9 cellular contexts compared by ENCODE assay signal in genomic region chr2:203683932-203684556, GRCh38. TPM values are rescaled to one million over a fixed set of nuclear protein-coding genes. Genes with fewer than 3 reads are reported as not detected.
DNase-seq lines count a peak whose midpoint lies in the region; ATAC-seq and TF ChIP-seq lines count a peak whose summit lies in the region.
"Had no signal": no experiment of that assay in that cellular context is flagged by ENCODE, and none has a peak within 500 bp of the region (broad histone marks: within the 10 kb centered on the region; RNA-seq: fewer than 3 reads in every experiment).

No MANE protein-coding gene starts in this region.

- no peaks in the 10 kb centered on the region for H3K36me3 Mint-ChIP-seq in nephron (ENCODE audit: low read depth)
- no peaks in the 10 kb centered on the region for H3K36me3 Mint-ChIP-seq in progenitor cell of endocrine pancreas (ENCODE audit: insufficient read depth)
- H3K36me3 Mint-ChIP-seq: IgD-negative memory B cell had no signal

- peak overlapping the region in 2 of 3 experiments; percentile 38 to 53 for H3K27ac Mint-ChIP-seq in nephron
- no peak overlapping the region for H3K27ac Mint-ChIP-seq in progenitor cell of endocrine pancreas
- H3K27ac Mint-ChIP-seq: IgD-negative memory B cell had no signal

- H3K9me3 Mint-ChIP-seq in nephron (no peaks in the 10 kb centered on the region), progenitor cell of endocrine pancreas (ENCODE audit: low read depth) (no peaks in the 10 kb centered on the region)

- H3K4me1 Mint-ChIP-seq in nephron (peaks cover 74% of the 10 kb centered on the region), progenitor cell of endocrine pancreas (ENCODE audit: low read depth) (peaks cover 8% of the 10 kb centered on the region)

- peak overlapping the region; percentile 81 to 91 for H3K27ac ChIP-seq in breast epithelium

- no peak overlapping the region for H3K4me3 Mint-ChIP-seq in nephron
- no peak overlapping the region for H3K4me3 Mint-ChIP-seq in progenitor cell of endocrine pancreas (ENCODE audit: low read depth)
- H3K4me3 Mint-ChIP-seq: IgD-negative memory B cell had no signal

- TF ChIP-seq POLR2A in breast epithelium (IDR thresholded peaks at IDR 0.05), result no peak

- peak; percentile 62 for ATAC-seq in GM19438 (IDR thresholded peaks at IDR 0.05; ENCODE audit: low read depth, unreplicated experiment)
- ATAC-seq in HG03439 (IDR thresholded peaks at IDR 0.05; ENCODE audit: unreplicated experiment), result peak; percentile 75

- H3K4me3 ChIP-seq in breast epithelium, result no peak overlapping the region

- H3K27me3 Mint-ChIP-seq in nephron (ENCODE audit: low read depth) (no peaks in the 10 kb centered on the region), progenitor cell of endocrine pancreas (no peaks in the 10 kb centered on the region)

- H3K36me3 ChIP-seq in breast epithelium, result no peaks in the 10 kb centered on the region

- H3K9me3 ChIP-seq in breast epithelium, result no peaks in the 10 kb centered on the region

- H3K27me3 ChIP-seq in breast epithelium, result no peaks in the 10 kb centered on the region

- intact Hi-C loops in breast epithelium (cut with DNase I; ENCODE audit: low total_unique reads), result no loop called here
- intact Hi-C loops in posterior vena cava (cut with DNase I), result loop anchor here in 1 of 2 donors (10.0 kb wide), 1 partner anchor 99 kb away; no protein-coding TSS in a partner anchor

- peaks cover 11 to 18% of the 10 kb centered on the region in 2 donors for H3K4me1 ChIP-seq in breast epithelium

- no peak for TF ChIP-seq CTCF in breast epithelium (IDR thresholded peaks at IDR 0.05)
- no peak for TF ChIP-seq CTCF in nephron (IDR thresholded peaks at IDR 0.05; ENCODE audit: unreplicated experiment in 3 of 3)
- no peak for TF ChIP-seq CTCF in progenitor cell of endocrine pancreas (IDR thresholded peaks at IDR 0.05; ENCODE audit: unreplicated experiment)

- DNase-seq in Daoy (ENCODE audit: low read depth), result peak; percentile 89
- no peak for DNase-seq in breast epithelium (ENCODE audit: low spot score in 2 of 2)
- no peak for DNase-seq in DMS79 treated with DMSO at 0.1 percent for 48 hours (lab: John Stamatoyannopoulos, UW)
- no peak for DNase-seq in progenitor cell of endocrine pancreas (ENCODE audit: low spot score, unreplicated experiment)
- no peak for DNase-seq in posterior vena cava (ENCODE audit: low spot score)

RNA-seq across cellular contexts. Expression of gene CD28, which starts 22.4 kb away (rescaled TPM):
- not detected in 2 replicates for total RNA-seq in Daoy (2014; rRNA removed; shearing (Covaris generic))
- total RNA-seq in breast epithelium, result 1 to 10 TPM; 2.2 to 4.2 (median 2.9) TPM
- total RNA-seq in progenitor cell of endocrine pancreas, result not detected in 2 replicates
- 1 to 10 TPM; 3.8 to 6.3 TPM for total RNA-seq in posterior vena cava
